12 cellular contexts compared by ENCODE assay signal in genomic region chrX:107683124-107683895, GRCh38. TPM values are rescaled to one million over a fixed set of nuclear protein-coding genes. Genes with fewer than 3 reads are reported as not detected.
A peak's percentile ranks its signal among the peaks of the same experiment; 100 is the strongest.
DNase-seq lines count a peak whose midpoint lies in the region; ATAC-seq, FAIRE-seq and TF ChIP-seq lines count a peak whose summit lies in the region.
"Had no signal": no experiment of that assay in that cellular context is flagged by ENCODE, and none has a peak within 500 bp of the region (broad histone marks: within the 10 kb centered on the region; RNA-seq: fewer than 3 reads in every experiment).

No MANE protein-coding gene starts in this region.

- ATAC-seq in activated T-helper 17 cell treated with anti-CD3 and anti-CD28 coated beads, Interleukin-2, amount 50 U/mL, for 72 hours (replicated peaks), result no peak
- ATAC-seq: GM12878 had no signal

- intact Hi-C loops in esophagus squamous epithelium (cut with DNase I) (no loop called here), transverse colon (cut with DNase I; ENCODE audit: low total_unique reads) (no loop called here), posterior vena cava (cut with DNase I) (no loop called here)

- 33 to 44% methylated on average over 1 to 4 of the region's 4 CpGs for WGBS in esophagus squamous epithelium, 2 donors
- 43% methylated on average over 4 of the region's 4 CpGs; no CpG with 5 or more reads in 1 of the 2 donors for WGBS in transverse colon (ENCODE audit: low coverage in 1 of 2), 2 donors

- no peak overlapping the region for H3K4me3 Mint-ChIP-seq in activated T-helper 17 cell treated with anti-CD3 and anti-CD28 coated beads, Interleukin-2, amount 50 U/mL, for 72 hours

- no peaks in the 10 kb centered on the region for H3K9me3 Mint-ChIP-seq in activated T-helper 17 cell treated with anti-CD3 and anti-CD28 coated beads, Interleukin-2, amount 50 U/mL, for 72 hours
- H3K9me3 Mint-ChIP-seq: naive B cell had no signal

- peak overlapping the region; percentile 28 for H3K27ac Mint-ChIP-seq in activated T-helper 17 cell treated with anti-CD3 and anti-CD28 coated beads, Interleukin-2, amount 50 U/mL, for 72 hours

- no peak for FAIRE-seq in RCC 7860 (lab: Jason Lieb, UNC)
- FAIRE-seq: GM12878 had no signal

- H3K27ac ChIP-seq in esophagus squamous epithelium (peak overlapping the region; percentile 65 to 87 (median 82)), transverse colon (peak overlapping the region; percentile 34 to 65 (median 58))

- TF ChIP-seq CTCF in esophagus squamous epithelium (IDR thresholded peaks at IDR 0.05), result no peak
- TF ChIP-seq CTCF in transverse colon (IDR thresholded peaks at IDR 0.05), result no peak

- no peaks in the 10 kb centered on the region for H3K27me3 Mint-ChIP-seq in activated T-helper 17 cell treated with anti-CD3 and anti-CD28 coated beads, Interleukin-2, amount 50 U/mL, for 72 hours

- no peaks in the 10 kb centered on the region for H3K27me3 ChIP-seq in esophagus squamous epithelium
- no peaks in the 10 kb centered on the region for H3K27me3 ChIP-seq in transverse colon

- TF ChIP-seq POLR2A in esophagus squamous epithelium (IDR thresholded peaks at IDR 0.05) (no peak), transverse colon (IDR thresholded peaks at IDR 0.05) (no peak)

- TF ChIP-seq EP300 in transverse colon (IDR thresholded peaks at IDR 0.05; ENCODE audit: low read depth), result peak; percentile 65

- peaks cover 29% of the 10 kb centered on the region for H3K4me1 Mint-ChIP-seq in activated T-helper 17 cell treated with anti-CD3 and anti-CD28 coated beads, Interleukin-2, amount 50 U/mL, for 72 hours

- H3K36me3 ChIP-seq in esophagus squamous epithelium (no peaks in the 10 kb centered on the region), transverse colon (no peaks in the 10 kb centered on the region)

- no peak overlapping the region for H3K4me3 ChIP-seq in esophagus squamous epithelium
- no peak overlapping the region for H3K4me3 ChIP-seq in transverse colon
- H3K4me3 ChIP-seq: GM12878 had no signal

- no peak for DNase-seq in esophagus squamous epithelium (lab: John Stamatoyannopoulos, UW)
- DNase-seq in mucosa of gallbladder (ENCODE audit: low spot score), result peak; percentile 55
- DNase-seq in transverse colon, result peak; percentile 16
- no peak for DNase-seq in NCI-H2107 treated with DMSO at 0.1 percent for 48 hours (lab: John Stamatoyannopoulos, UW; ENCODE audit: unreplicated experiment)
- DNase-seq in posterior vena cava (ENCODE audit: low spot score), result no peak
- DNase-seq in RCC 7860 (ENCODE audit: low spot score), result no peak
- DNase-seq: central memory CD4-positive, alpha-beta T cell; DMS 273 treated with DMSO at 0.1 percent for 48 hours; naive B cell; NCI-H1436 had no signal

- H3K4me1 ChIP-seq in esophagus squamous epithelium (peaks cover 0 to 83% (median 46%) of the 10 kb centered on the region in 3 donors), transverse colon (peaks cover 6 to 38% (median 7%) of the 10 kb centered on the region in 4 donors)

- H3K9me3 ChIP-seq in esophagus squamous epithelium, result no peaks in the 10 kb centered on the region
- H3K9me3 ChIP-seq in transverse colon, result no peaks in the 10 kb centered on the region

- H3K36me3 Mint-ChIP-seq in activated T-helper 17 cell treated with anti-CD3 and anti-CD28 coated beads, Interleukin-2, amount 50 U/mL, for 72 hours (ENCODE audit: low read depth), result no peaks in the 10 kb centered on the region
- H3K36me3 Mint-ChIP-seq: naive B cell had no signal

- in situ Hi-C loops in transverse colon (cut with MboI; ENCODE audit: low pct_ligation_motif_present in 1 of 4, low pct_unique_long_range_greater_than_20kb in 1 of 4, low sequenced_read_pairs in 3 of 4), result no loop called here

RNA-seq across cellular contexts. Expression of gene PRPS1, which starts 55.0 kb away (rescaled TPM):
- 100 to 1,000 TPM in 1 of 2 donors, 10 to 100 TPM in 1; 58.6 to 107 TPM for total RNA-seq in activated T-helper 17 cell treated with anti-CD3 and anti-CD28 coated beads, Interleukin-2, amount 50 U/mL, for 72 hours
- total RNA-seq in esophagus squamous epithelium, result 10 to 100 TPM in 3 of 4 donors, 1 to 10 TPM in 1; 9.1 to 18.1 (median 16.5) TPM
- total RNA-seq in mucosa of gallbladder, result 19.0 TPM
- 10 to 100 TPM in 2 of 4 donors, 1 to 10 TPM in 2; 1.5 to 16.5 (median 12.4) TPM for total RNA-seq in transverse colon
- 10 to 100 TPM; 30.2 to 32.7 TPM for total RNA-seq in posterior vena cava

Comparison
In these comparisons a context has a peak if more than half of its experiments do, and no peak if none do; other contexts are left out.
1. DNase-seq: peak in mucosa of gallbladder (single experiment) and transverse colon (single experiment); none in esophagus squamous epithelium (single experiment), NCI-H2107 treated with DMSO at 0.1 percent for 48 hours (single experiment), posterior vena cava (single experiment) and RCC 7860 (single experiment).